ENCODE assay signal across 26 cellular contexts in genomic region chr19:3296034-3296433, GRCh38.
"Had no signal": no experiment of that assay in that cellular context is flagged by ENCODE, and none has a peak within 500 bp of the region (broad histone marks: within the 10 kb centered on the region; RNA-seq: fewer than 3 reads in every experiment).

No MANE protein-coding gene starts in this region.

- H3K9me3 ChIP-seq: esophagus squamous epithelium, gastrocnemius medialis, heart right ventricle, lower lobe of right lung, mucosa of descending colon had no signal

- H3K36me3 ChIP-seq: esophagus squamous epithelium, gastrocnemius medialis, heart right ventricle, left lung, lower lobe of right lung had no signal

- H3K27ac ChIP-seq: epithelial cell of prostate, esophagus squamous epithelium, gastrocnemius medialis, heart right ventricle, left lung, lower lobe of right lung had no signal

- FAIRE-seq: endometrium, islet of Langerhans, keratinocyte had no signal

- ATAC-seq: effector memory CD8-positive, alpha-beta T cell; esophagus mucosa; gastrocnemius medialis; heart right ventricle; left cardiac atrium; left lung; left ventricle myocardium superior; lower lobe of right lung; mucosa of descending colon; naive thymus-derived CD8-positive, alpha-beta T cell had no signal

- DNase-seq: cortex of kidney; effector CD8-positive, alpha-beta T cell; effector memory CD8-positive, alpha-beta T cell; endodermal cell; erythroblast; esophagus squamous epithelium; foreskin fibroblast; foreskin melanocyte; gastrocnemius medialis; glutamatergic neuron; head of caudate nucleus; heart right ventricle; hippocampal formation; left cardiac atrium; left lung; left ventricle myocardium superior; lower lobe of right lung; mesenchymal stem cell; naive B cell; naive thymus-derived CD8-positive, alpha-beta T cell had no signal

- H3K4me3 ChIP-seq: esophagus squamous epithelium, gastrocnemius medialis, heart right ventricle, left lung, lower lobe of right lung, mucosa of descending colon had no signal

- H3K4me1 ChIP-seq: esophagus squamous epithelium, gastrocnemius medialis, heart right ventricle, left lung, lower lobe of right lung had no signal
